2 cellular contexts compared by ENCODE assay signal in genomic region chr5:139283252-139284166, GRCh38.
TF ChIP-seq lines count a peak whose summit lies in the region.

No MANE protein-coding gene starts in this region.

TF ChIP-seq in SK-N-SH, 30 proteins besides CTCF, POLR2A, EP300 and RAD21:
- TF ChIP-seq, protein P1, sequence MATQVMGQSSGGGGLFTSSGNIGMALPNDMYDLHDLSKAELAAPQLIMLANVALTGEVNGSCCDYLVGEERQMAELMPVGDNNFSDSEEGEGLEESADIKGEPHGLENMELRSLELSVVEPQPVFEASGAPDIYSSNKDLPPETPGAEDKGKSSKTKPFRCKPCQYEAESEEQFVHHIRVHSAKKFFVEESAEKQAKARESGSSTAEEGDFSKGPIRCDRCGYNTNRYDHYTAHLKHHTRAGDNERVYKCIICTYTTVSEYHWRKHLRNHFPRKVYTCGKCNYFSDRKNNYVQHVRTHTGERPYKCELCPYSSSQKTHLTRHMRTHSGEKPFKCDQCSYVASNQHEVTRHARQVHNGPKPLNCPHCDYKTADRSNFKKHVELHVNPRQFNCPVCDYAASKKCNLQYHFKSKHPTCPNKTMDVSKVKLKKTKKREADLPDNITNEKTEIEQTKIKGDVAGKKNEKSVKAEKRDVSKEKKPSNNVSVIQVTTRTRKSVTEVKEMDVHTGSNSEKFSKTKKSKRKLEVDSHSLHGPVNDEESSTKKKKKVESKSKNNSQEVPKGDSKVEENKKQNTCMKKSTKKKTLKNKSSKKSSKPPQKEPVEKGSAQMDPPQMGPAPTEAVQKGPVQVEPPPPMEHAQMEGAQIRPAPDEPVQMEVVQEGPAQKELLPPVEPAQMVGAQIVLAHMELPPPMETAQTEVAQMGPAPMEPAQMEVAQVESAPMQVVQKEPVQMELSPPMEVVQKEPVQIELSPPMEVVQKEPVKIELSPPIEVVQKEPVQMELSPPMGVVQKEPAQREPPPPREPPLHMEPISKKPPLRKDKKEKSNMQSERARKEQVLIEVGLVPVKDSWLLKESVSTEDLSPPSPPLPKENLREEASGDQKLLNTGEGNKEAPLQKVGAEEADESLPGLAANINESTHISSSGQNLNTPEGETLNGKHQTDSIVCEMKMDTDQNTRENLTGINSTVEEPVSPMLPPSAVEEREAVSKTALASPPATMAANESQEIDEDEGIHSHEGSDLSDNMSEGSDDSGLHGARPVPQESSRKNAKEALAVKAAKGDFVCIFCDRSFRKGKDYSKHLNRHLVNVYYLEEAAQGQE (IDR thresholded peaks at IDR 0.05; ENCODE audit: low read depth, low read length) = no peak
- peak; percentile 13; the same call in 1 of the 2 replicates for TF ChIP-seq GATA2 (CRISPR knock-in tag; IDR thresholded peaks at IDR 0.05)
- no peak for TF ChIP-seq RFX5 (IDR thresholded peaks at IDR 0.05; ENCODE audit: low read length)

TF ChIP-seq in SK-N-SH treated with all-trans-retinoic acid at 6 μM for 48 hours, 23 proteins besides CTCF, POLR2A, EP300 and RAD21:
- no peak for TF ChIP-seq ZFP3 (CRISPR knock-in tag; IDR thresholded peaks at IDR 0.05)
- no peak for TF ChIP-seq SNAI2 (CRISPR knock-in tag; IDR thresholded peaks at IDR 0.05)
- no peak for TF ChIP-seq ZNF8 (CRISPR knock-in tag; IDR thresholded peaks at IDR 0.05)
- TF ChIP-seq POU6F1 (CRISPR knock-in tag; IDR thresholded peaks at IDR 0.05; ENCODE audit: borderline replicate concordance, low read depth) = no peak
- TF ChIP-seq ARNTL (CRISPR knock-in tag; IDR thresholded peaks at IDR 0.05; ENCODE audit: borderline replicate concordance, low read depth) = no peak
- no peak for TF ChIP-seq ISL1 (CRISPR knock-in tag; IDR thresholded peaks at IDR 0.05)
- TF ChIP-seq ZC3H10 (CRISPR knock-in tag; IDR thresholded peaks at IDR 0.05) = no peak
- no peak for TF ChIP-seq CREB5 (CRISPR knock-in tag; IDR thresholded peaks at IDR 0.05; ENCODE audit: low read depth)
- TF ChIP-seq, protein P2, sequence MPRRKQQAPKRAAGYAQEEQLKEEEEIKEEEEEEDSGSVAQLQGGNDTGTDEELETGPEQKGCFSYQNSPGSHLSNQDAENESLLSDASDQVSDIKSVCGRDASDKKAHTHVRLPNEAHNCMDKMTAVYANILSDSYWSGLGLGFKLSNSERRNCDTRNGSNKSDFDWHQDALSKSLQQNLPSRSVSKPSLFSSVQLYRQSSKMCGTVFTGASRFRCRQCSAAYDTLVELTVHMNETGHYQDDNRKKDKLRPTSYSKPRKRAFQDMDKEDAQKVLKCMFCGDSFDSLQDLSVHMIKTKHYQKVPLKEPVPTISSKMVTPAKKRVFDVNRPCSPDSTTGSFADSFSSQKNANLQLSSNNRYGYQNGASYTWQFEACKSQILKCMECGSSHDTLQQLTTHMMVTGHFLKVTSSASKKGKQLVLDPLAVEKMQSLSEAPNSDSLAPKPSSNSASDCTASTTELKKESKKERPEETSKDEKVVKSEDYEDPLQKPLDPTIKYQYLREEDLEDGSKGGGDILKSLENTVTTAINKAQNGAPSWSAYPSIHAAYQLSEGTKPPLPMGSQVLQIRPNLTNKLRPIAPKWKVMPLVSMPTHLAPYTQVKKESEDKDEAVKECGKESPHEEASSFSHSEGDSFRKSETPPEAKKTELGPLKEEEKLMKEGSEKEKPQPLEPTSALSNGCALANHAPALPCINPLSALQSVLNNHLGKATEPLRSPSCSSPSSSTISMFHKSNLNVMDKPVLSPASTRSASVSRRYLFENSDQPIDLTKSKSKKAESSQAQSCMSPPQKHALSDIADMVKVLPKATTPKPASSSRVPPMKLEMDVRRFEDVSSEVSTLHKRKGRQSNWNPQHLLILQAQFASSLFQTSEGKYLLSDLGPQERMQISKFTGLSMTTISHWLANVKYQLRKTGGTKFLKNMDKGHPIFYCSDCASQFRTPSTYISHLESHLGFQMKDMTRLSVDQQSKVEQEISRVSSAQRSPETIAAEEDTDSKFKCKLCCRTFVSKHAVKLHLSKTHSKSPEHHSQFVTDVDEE (CRISPR knock-in tag; IDR thresholded peaks at IDR 0.05) = no peak
- TF ChIP-seq CSRNP3 (CRISPR knock-in tag; IDR thresholded peaks at IDR 0.05) = no peak
- TF ChIP-seq, protein P3, sequence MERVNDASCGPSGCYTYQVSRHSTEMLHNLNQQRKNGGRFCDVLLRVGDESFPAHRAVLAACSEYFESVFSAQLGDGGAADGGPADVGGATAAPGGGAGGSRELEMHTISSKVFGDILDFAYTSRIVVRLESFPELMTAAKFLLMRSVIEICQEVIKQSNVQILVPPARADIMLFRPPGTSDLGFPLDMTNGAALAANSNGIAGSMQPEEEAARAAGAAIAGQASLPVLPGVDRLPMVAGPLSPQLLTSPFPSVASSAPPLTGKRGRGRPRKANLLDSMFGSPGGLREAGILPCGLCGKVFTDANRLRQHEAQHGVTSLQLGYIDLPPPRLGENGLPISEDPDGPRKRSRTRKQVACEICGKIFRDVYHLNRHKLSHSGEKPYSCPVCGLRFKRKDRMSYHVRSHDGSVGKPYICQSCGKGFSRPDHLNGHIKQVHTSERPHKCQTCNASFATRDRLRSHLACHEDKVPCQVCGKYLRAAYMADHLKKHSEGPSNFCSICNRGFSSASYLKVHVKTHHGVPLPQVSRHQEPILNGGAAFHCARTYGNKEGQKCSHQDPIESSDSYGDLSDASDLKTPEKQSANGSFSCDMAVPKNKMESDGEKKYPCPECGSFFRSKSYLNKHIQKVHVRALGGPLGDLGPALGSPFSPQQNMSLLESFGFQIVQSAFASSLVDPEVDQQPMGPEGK (CRISPR knock-in tag; IDR thresholded peaks at IDR 0.05; ENCODE audit: borderline replicate concordance) = no peak
- no peak for TF ChIP-seq TCF4 (CRISPR knock-in tag; IDR thresholded peaks at IDR 0.05; ENCODE audit: borderline replicate concordance)
- no peak for TF ChIP-seq RARB (CRISPR knock-in tag; IDR thresholded peaks at IDR 0.05)
- no peak for TF ChIP-seq BACH2 (CRISPR knock-in tag; IDR thresholded peaks at IDR 0.05; ENCODE audit: borderline replicate concordance)
